Comparison of ENCODE assay signal across 8 cellular contexts in the genomic region with DNA sequence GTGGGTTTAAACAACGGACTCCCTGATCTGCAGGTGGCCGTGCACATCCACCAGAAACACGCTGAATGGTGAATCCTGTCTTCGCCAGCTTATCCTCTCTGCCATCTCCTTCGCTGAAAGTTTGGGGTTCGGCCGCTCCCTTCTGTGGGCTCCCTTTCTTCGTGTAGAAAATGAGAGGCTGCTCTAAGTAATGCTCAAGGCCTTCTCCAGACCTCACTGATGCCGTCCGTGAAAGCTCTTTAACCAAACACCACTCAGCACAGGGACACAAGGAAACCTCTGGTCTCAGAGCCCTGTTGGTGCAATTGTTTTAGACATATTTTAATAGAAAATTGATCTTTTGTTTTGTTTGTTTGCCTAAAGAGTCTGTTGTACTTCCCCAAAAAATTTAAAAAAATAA.
"Had no signal": no experiment of that assay in that cellular context is flagged by ENCODE, and none has a peak within 500 bp of the region (broad histone marks: within the 10 kb centered on the region; RNA-seq: fewer than 3 reads in every experiment).

No MANE protein-coding gene starts in this region.

- H3K9ac ChIP-seq: KMS-11 had no signal

- H3K9me3 Mint-ChIP-seq: H9 had no signal

- H3K4me2 ChIP-seq: KMS-11 had no signal

- DNase-seq: GOT3, HCEC 1CT, IMR-90, KBM-7 had no signal

- FAIRE-seq: H54, HTR-8/SVneo had no signal

- H3K4me3 Mint-ChIP-seq: H9 had no signal

- H3K27ac ChIP-seq: KMS-11 had no signal
